In the genomic region with DNA sequence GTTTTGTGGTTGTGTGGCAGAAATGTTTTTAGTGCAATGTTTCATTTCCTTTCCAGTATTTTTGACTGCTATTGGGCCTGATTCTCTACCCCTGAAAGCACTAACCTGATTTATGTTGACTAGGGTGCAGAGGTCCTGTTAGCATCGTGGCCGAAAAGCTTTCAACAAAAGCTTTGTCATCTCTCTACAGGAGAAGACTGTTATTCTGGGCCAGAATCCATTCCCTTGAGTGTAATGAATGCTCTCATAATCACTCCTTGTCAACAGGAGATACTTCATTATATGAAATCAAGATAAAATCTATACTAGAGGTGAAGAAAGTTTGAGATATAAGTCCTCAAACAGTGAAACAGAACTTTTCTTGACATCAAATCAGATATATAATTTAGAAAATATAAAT, we compare ENCODE assay signal across 18 cellular contexts.
"Had no signal": no experiment of that assay in that cellular context is flagged by ENCODE, and none has a peak within 500 bp of the region (broad histone marks: within the 10 kb centered on the region; RNA-seq: fewer than 3 reads in every experiment).

No MANE protein-coding gene starts in this region.

- H3K9me3 Mint-ChIP-seq: T-helper 1 cell treated with Interleukin-12 subunit alpha and Interleukin-12 subunit beta and Interleukin-4 antibody, amounts not matched to agents 30 μg/mL and 1 μg/mL, for 36 hours had no signal

- H3K36me3 Mint-ChIP-seq: naive thymus-derived CD8-positive, alpha-beta T cell; stimulated activated naive B cell treated with anti-CD40 and anti-IgM and Interleukin-4, amounts not matched to agents 10 μg/mL and 1 μg/mL and 100 μg/mL, for 72 hours had no signal

- ATAC-seq: activated CD8-positive, alpha-beta T cell treated with anti-CD3 and anti-CD28 coated beads, Interleukin-2, amount 10 ng/mL, durations not matched to agents 7 days and 5 days; mucosa of descending colon; naive thymus-derived CD8-positive, alpha-beta T cell; stimulated activated naive B cell treated with anti-CD40 and anti-IgM and Interleukin-4, amounts not matched to agents 10 μg/mL and 1 μg/mL and 100 μg/mL, for 72 hours had no signal

- H3K27me3 ChIP-seq: ascending aorta had no signal

- H3K27me3 Mint-ChIP-seq: progenitor cell of endocrine pancreas had no signal

- H3K4me1 Mint-ChIP-seq: naive thymus-derived CD8-positive, alpha-beta T cell; stimulated activated naive B cell treated with anti-CD40 and anti-IgM and Interleukin-4, amounts not matched to agents 10 μg/mL and 1 μg/mL and 100 μg/mL, for 72 hours had no signal

- H3K27ac ChIP-seq: coronary artery had no signal

- H3K36me3 ChIP-seq: ascending aorta had no signal

- DNase-seq: activated CD4-positive, alpha-beta T cell treated with anti-CD3 and anti-CD28 coated beads for 48 hours; activated CD8-positive, alpha-beta memory T cell treated with anti-CD3 and anti-CD28 coated beads, Interleukin-2, amount 50 U/mL, for 48 hours; activated CD8-positive, alpha-beta T cell treated with anti-CD3 and anti-CD28 coated beads, Interleukin-2, amount 10 ng/mL, durations not matched to agents 7 days and 5 days; activated naive CD4-positive, alpha-beta T cell; caudate nucleus; effector CD4-positive, alpha-beta T cell; glutamatergic neuron; left cardiac atrium; mammary epithelial cell; mucosa of descending colon; naive thymus-derived CD8-positive, alpha-beta T cell; right cardiac atrium; stimulated activated CD4-positive, alpha-beta T cell treated with anti-CD3 and anti-CD28 coated beads, Interleukin-2, amount 100 ng/mL, for 24 hours; stimulated activated naive B cell treated with anti-CD40 and anti-IgM and Interleukin-4, amounts not matched to agents 10 μg/mL and 1 μg/mL and 100 μg/mL, for 72 hours had no signal

- H3K27ac Mint-ChIP-seq: activated CD8-positive, alpha-beta T cell treated with anti-CD3 and anti-CD28 coated beads, Interleukin-2, amount 10 ng/mL, durations not matched to agents 7 days and 5 days; naive thymus-derived CD8-positive, alpha-beta T cell; progenitor cell of endocrine pancreas; stimulated activated naive B cell treated with anti-CD40 and anti-IgM and Interleukin-4, amounts not matched to agents 10 μg/mL and 1 μg/mL and 100 μg/mL, for 72 hours; T-helper 1 cell treated with Interleukin-12 subunit alpha and Interleukin-12 subunit beta and Interleukin-4 antibody, amounts not matched to agents 30 μg/mL and 1 μg/mL, for 36 hours had no signal

- H3K9me3 ChIP-seq: ascending aorta, mucosa of descending colon had no signal

- H3K4me3 ChIP-seq: ascending aorta, coronary artery, mucosa of descending colon had no signal

- H3K4me3 Mint-ChIP-seq: activated CD8-positive, alpha-beta T cell treated with anti-CD3 and anti-CD28 coated beads, Interleukin-2, amount 10 ng/mL, durations not matched to agents 7 days and 5 days; naive thymus-derived CD8-positive, alpha-beta T cell; stimulated activated naive B cell treated with anti-CD40 and anti-IgM and Interleukin-4, amounts not matched to agents 10 μg/mL and 1 μg/mL and 100 μg/mL, for 72 hours; T-helper 1 cell treated with Interleukin-12 subunit alpha and Interleukin-12 subunit beta and Interleukin-4 antibody, amounts not matched to agents 30 μg/mL and 1 μg/mL, for 36 hours had no signal
